Comparison of ENCODE assay signal across 28 cellular contexts in the genomic region with DNA sequence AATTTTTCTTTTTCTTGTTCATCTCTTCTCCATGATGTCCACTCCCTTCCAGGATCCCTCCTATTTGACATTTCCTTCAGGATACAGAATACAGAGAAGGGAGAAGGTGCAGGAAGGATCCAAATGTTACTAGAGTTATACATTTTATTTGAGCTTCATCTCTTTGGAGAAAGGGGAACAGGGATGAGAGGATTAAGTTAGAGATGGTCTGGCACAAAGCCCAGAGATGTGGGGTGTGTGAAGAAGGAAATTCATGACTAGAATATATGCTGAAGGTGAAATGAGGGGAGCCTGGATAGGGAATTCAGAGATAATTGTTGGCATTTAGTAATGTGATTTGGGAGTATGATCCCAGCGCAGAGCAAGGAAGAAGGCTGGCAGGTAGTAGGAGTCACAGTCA.
"Had no signal": no experiment of that assay in that cellular context is flagged by ENCODE, and none has a peak within 500 bp of the region (broad histone marks: within the 10 kb centered on the region; RNA-seq: fewer than 3 reads in every experiment).

No MANE protein-coding gene starts in this region.

- ATAC-seq: activated CD4-positive, alpha-beta T cell treated with anti-CD3 and anti-CD28 coated beads for 36 hours; activated CD4-positive, CD25-positive, alpha-beta regulatory T cell treated with anti-CD3 and anti-CD28 coated beads, Interleukin-2, amount 50 U/mL, for 24 hours; activated CD8-positive, alpha-beta memory T cell treated with anti-CD3 and anti-CD28 coated beads, Interleukin-2, amount 10 ng/mL, durations not matched to agents 7 days and 5 days; activated CD8-positive, alpha-beta T cell treated with anti-CD3 and anti-CD28 coated beads, Interleukin-2, amount 10 ng/mL, durations not matched to agents 7 days and 5 days; activated naive CD8-positive, alpha-beta T cell treated with anti-CD3 and anti-CD28 coated beads, Interleukin-2, amount 50 U/mL, for 24 hours; body of pancreas; WTC11 had no signal

- DNase-seq: activated CD4-positive, alpha-beta memory T cell treated with anti-CD3 and anti-CD28 coated beads, Interleukin-2, amount 10 ng/mL, durations not matched to agents 7 days and 5 days; activated CD4-positive, alpha-beta T cell treated with anti-CD3 and anti-CD28 coated beads for 1 hour; activated CD4-positive, alpha-beta T cell treated with anti-CD3 and anti-CD28 coated beads for 36 hours; activated CD4-positive, alpha-beta T cell treated with anti-CD3 and anti-CD28 coated beads for 48 hours; activated CD4-positive, alpha-beta T cell treated with anti-CD3 and anti-CD28 coated beads, Interleukin-2, amount 10 ng/mL, durations not matched to agents 7 days and 5 days; activated CD4-positive, alpha-beta T cell treated with anti-CD3 and anti-CD28 coated beads, Interleukin-2, amount 50 U/mL, for 48 hours; activated CD4-positive, CD25-positive, alpha-beta regulatory T cell; activated CD8-positive, alpha-beta memory T cell treated with anti-CD3 and anti-CD28 coated beads for 24 hours; activated CD8-positive, alpha-beta memory T cell treated with anti-CD3 and anti-CD28 coated beads, Interleukin-2, amount 10 ng/mL, durations not matched to agents 7 days and 5 days; activated CD8-positive, alpha-beta memory T cell treated with anti-CD3 and anti-CD28 coated beads, Interleukin-2, amount 50 U/mL, for 48 hours; activated CD8-positive, alpha-beta T cell treated with anti-CD3 and anti-CD28 coated beads, Interleukin-2, amount 10 ng/mL, durations not matched to agents 7 days and 5 days; activated effector memory CD4-positive, alpha-beta T cell treated with Interleukin-2 at 50 U/mL for 16 hours; activated gamma-delta T cell; activated naive CD4-positive, alpha-beta T cell treated with anti-CD3 and anti-CD28 coated beads, Interleukin-2, amount 10 ng/mL, durations not matched to agents 7 days and 5 days; activated naive CD4-positive, alpha-beta T cell treated with Interleukin-2 at 50 U/mL for 16 hours; activated naive CD8-positive, alpha-beta T cell treated with anti-CD3 and anti-CD28 coated beads, Interleukin-2, amount 10 ng/mL, durations not matched to agents 7 days and 5 days; activated naive CD8-positive, alpha-beta T cell treated with anti-CD3 and anti-CD28 coated beads, Interleukin-2, amount 50 U/mL, for 24 hours; activated T-cell treated with anti-CD3 and anti-CD28 coated beads, Interleukin-2, amount 50 U/mL, for 24 hours; activated T-cell treated with anti-CD3 and anti-CD28 coated beads, Interleukin-2, amount 50 U/mL, for 48 hours; body of pancreas; brain microvascular endothelial cell; central memory CD4-positive, alpha-beta T cell; T-helper 1 cell; T-helper 2 cell; T-helper 9 cell; WERI-Rb-1 had no signal
